1 cellular context compared by ENCODE assay signal in the genomic region with DNA sequence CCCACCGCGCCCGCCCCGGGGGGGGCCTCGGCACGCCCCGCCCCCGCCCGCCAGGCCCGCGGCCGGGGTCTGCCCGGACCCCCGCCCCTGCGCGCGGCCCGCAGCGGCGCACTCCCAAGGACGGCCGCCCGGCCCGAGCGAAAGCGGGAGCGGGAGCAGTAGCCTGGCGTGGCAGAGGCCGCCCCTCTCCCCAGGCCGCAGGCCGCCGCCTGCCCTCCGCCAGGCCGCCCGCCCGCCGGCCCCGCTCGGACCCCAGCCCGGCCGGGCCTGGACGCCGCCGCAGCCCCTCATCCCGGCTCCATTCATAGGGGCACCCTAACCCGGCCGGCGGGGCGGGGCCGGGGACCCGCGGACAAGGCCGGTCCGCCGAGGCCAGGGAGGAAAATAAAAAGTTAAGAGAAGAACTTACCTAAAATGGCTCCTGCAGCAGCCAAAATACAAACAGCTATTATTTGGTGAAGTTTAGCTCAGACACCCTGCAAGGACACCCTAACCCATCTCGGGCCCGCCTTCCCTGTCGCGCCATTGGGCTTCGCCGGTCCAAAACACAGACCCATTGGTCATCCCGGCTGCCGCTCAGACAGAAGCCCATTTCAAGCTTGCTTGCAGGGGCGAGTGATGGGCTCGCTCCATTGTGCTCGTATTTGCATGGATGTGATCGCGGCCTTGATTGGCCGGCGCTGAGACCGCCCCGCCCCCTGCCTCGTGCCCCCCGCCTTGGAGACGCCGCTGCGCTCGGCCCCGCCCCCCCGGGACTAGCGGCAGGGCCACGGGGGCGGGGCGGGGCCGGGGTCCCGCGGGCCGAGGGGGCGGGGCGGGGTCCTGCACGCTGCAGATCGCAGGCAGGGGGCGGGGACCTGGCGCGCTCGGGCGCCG.
A peak's percentile ranks its signal among the peaks of the same experiment; 100 is the strongest.
TF ChIP-seq lines count a peak whose summit lies in the region.

A gene with protein sequence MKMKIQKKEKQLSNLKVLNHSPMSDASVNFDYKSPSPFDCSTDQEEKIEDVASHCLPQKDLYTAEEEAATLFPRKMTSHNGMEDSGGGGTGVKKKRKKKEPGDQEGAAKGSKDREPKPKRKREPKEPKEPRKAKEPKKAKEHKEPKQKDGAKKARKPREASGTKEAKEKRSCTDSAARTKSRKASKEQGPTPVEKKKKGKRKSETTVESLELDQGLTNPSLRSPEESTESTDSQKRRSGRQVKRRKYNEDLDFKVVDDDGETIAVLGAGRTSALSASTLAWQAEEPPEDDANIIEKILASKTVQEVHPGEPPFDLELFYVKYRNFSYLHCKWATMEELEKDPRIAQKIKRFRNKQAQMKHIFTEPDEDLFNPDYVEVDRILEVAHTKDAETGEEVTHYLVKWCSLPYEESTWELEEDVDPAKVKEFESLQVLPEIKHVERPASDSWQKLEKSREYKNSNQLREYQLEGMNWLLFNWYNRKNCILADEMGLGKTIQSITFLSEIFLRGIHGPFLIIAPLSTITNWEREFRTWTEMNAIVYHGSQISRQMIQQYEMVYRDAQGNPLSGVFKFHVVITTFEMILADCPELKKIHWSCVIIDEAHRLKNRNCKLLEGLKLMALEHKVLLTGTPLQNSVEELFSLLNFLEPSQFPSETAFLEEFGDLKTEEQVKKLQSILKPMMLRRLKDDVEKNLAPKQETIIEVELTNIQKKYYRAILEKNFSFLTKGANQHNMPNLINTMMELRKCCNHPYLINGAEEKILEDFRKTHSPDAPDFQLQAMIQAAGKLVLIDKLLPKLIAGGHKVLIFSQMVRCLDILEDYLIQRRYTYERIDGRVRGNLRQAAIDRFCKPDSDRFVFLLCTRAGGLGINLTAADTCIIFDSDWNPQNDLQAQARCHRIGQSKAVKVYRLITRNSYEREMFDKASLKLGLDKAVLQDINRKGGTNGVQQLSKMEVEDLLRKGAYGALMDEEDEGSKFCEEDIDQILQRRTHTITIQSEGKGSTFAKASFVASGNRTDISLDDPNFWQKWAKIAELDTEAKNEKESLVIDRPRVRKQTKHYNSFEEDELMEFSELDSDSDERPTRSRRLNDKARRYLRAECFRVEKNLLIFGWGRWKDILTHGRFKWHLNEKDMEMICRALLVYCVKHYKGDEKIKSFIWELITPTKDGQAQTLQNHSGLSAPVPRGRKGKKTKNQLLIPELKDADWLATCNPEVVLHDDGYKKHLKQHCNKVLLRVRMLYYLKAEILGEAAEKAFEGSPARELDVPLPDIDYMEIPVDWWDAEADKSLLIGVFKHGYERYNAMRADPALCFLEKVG (N-terminal part only) (minus strand): TSS at position 447 of the 876 bp plus-strand sequence. CDS start 67,040 bp downstream, outside the sequence.

TF ChIP-seq in HCT116, 20 proteins besides CTCF, POLR2A, EP300 and RAD21:
- peak; percentile 98 for TF ChIP-seq SP1 (IDR thresholded peaks at IDR 0.05; ENCODE audit: low read depth)
- no peak for TF ChIP-seq EGR1 (IDR thresholded peaks at IDR 0.05; ENCODE audit: low read depth)
- TF ChIP-seq CBX3 (IDR thresholded peaks at IDR 0.05; ENCODE audit: low read depth), result no peak
- TF ChIP-seq EZH2 (IDR thresholded peaks at IDR 0.05), result no peak
- TF ChIP-seq JUND (IDR thresholded peaks at IDR 0.05), result no peak
- no peak for TF ChIP-seq TCF7L2 (IDR thresholded peaks at IDR 0.05; ENCODE audit: borderline replicate concordance, extremely low read depth, insufficient read depth, insufficient read length)
- TF ChIP-seq ELF1 (IDR thresholded peaks at IDR 0.05; ENCODE audit: borderline replicate concordance, low read depth), result no peak
- TF ChIP-seq, protein P1, sequence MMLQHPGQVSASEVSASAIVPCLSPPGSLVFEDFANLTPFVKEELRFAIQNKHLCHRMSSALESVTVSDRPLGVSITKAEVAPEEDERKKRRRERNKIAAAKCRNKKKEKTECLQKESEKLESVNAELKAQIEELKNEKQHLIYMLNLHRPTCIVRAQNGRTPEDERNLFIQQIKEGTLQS (IDR thresholded peaks at IDR 0.05), result no peak
- no peak for TF ChIP-seq EZH2phosphoT487 (IDR thresholded peaks at IDR 0.05; ENCODE audit: borderline replicate concordance)
- TF ChIP-seq, protein P2, sequence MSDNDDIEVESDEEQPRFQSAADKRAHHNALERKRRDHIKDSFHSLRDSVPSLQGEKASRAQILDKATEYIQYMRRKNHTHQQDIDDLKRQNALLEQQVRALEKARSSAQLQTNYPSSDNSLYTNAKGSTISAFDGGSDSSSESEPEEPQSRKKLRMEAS (IDR thresholded peaks at IDR 0.05), result no peak
- TF ChIP-seq POLR2AphosphoS5 (IDR thresholded peaks at IDR 0.05; ENCODE audit: low read depth, low read length), result peak; percentile 49; the same call in 1 of the 2 replicates
- peak; percentile 25 for TF ChIP-seq YY1 (IDR thresholded peaks at IDR 0.05; ENCODE audit: extremely low read depth, insufficient replicate concordance, low read depth, low read length)
- TF ChIP-seq ZFX (IDR thresholded peaks at IDR 0.05), result peak; percentile 86
